11 cellular contexts compared by ENCODE assay signal in the genomic region with DNA sequence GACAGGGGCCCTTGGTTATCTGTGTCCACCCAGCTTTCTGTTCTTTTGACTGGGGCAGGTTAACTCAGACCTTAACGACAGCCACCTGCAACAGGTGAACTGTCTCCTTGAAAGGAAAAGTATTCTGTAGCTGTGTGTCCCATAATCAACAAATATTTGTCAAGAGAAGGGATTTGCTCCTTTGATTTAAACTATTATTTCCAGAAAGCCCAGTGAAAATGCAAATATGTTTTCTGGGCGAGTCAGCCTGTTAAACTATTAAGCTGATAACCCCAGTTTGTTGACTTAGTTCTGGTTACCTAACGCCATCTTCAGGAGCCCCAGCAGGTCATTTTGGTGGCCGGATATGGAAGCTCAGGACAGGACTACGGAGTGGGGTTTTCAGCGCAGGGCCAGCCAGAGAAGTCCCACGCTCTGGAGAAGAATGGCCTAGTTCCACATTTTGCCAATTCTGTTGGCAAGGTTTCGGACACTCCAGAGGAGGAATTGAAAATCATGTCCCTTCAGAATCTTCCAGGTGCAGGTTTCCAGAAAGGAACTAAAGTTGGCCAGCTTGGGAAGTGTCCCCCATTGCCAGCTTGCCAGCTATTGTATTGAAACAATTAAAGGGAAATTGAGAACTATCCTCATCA. TPM values are rescaled to one million over a fixed set of nuclear protein-coding genes. Genes with fewer than 3 reads are reported as not detected.
"Had no signal": no experiment of that assay in that cellular context is flagged by ENCODE, and none has a peak within 500 bp of the region (broad histone marks: within the 10 kb centered on the region; RNA-seq: fewer than 3 reads in every experiment).

No MANE protein-coding gene starts in this region.

- H3K4me3 ChIP-seq: skin epidermis, thyroid gland had no signal

- DNase-seq: activated CD4-positive, alpha-beta T cell treated with anti-CD3 and anti-CD28 coated beads, Interleukin-2, amount 50 U/mL, for 4 hours; activated CD4-positive, CD25-positive, alpha-beta regulatory T cell treated with anti-CD3 and anti-CD28 coated beads, Interleukin-2, amount 50 U/mL, for 72 hours; activated gamma-delta T cell; activated naive CD8-positive, alpha-beta T cell treated with anti-CD3 and anti-CD28 coated beads for 36 hours; activated T-cell treated with anti-CD3 and anti-CD28 coated beads, Interleukin-2, amount 50 U/mL, for 4 hours; cerebellar nuclear complex; dermis blood vessel endothelial cell; erythroblast; thyroid gland had no signal

- ATAC-seq: activated T-cell treated with anti-CD3 and anti-CD28 coated beads, Interleukin-2, amount 50 U/mL, for 4 hours had no signal

- H3K27ac ChIP-seq: skin epidermis, thyroid gland had no signal

- H3K27me3 ChIP-seq: thyroid gland had no signal

- H3K4me1 ChIP-seq: thyroid gland had no signal

- H3K9me3 ChIP-seq: thyroid gland had no signal

- H3K36me3 ChIP-seq: thyroid gland had no signal

RNA-seq across cellular contexts. Expression of gene ADRA2A, which starts 54.5 kb away (rescaled TPM):
- total RNA-seq: activated naive CD8-positive, alpha-beta T cell treated with anti-CD3 and anti-CD28 coated beads for 36 hours; dermis blood vessel endothelial cell; T-helper 2 cell treated with Interferon-gamma antibody and Interleukin-4, amounts not matched to agents 100 ng/mL and 5 ng/mL, for 36 hours had no signal
